In genomic region chr2:20224191-20224715, GRCh38 we compare ENCODE assay signal across 8 cellular contexts. TPM values are rescaled to one million over a fixed set of nuclear protein-coding genes. Genes with fewer than 3 reads are reported as not detected.
DNase-seq lines count a peak whose midpoint lies in the region; ATAC-seq and TF ChIP-seq lines count a peak whose summit lies in the region.

No MANE protein-coding gene starts in this region.

- H3K9me2 ChIP-seq in GM23338 (ENCODE audit: insufficient read depth) = no peaks in the 10 kb centered on the region

- no peak overlapping the region for H3K27ac Mint-ChIP-seq in GM23338
- H3K27ac Mint-ChIP-seq in stimulated activated memory B cell treated with anti-CD40 and anti-IgM and Interleukin-4, amounts not matched to agents 10 μg/mL and 1 μg/mL and 100 μg/mL, for 72 hours = no peak overlapping the region

- DNase-seq in BJ (ENCODE audit: low read depth) = no peak
- no peak for DNase-seq in GM23338 (ENCODE audit: low spot score)
- DNase-seq in RWPE1 (ENCODE audit: low spot score) = no peak
- no peak for DNase-seq in left cardiac atrium
- no peak for DNase-seq in AG20443 (ENCODE audit: low spot score)
- DNase-seq in activated CD4-positive, alpha-beta T cell treated with anti-CD3 and anti-CD28 coated beads, Interleukin-2, amount 50 U/mL, for 4 hours = no peak

- H2AFZ ChIP-seq in GM23338 = peak overlapping the region; percentile 56; the same call in 1 of the 2 replicates

- H3K9me3 Mint-ChIP-seq in GM23338 = peaks cover 3% of the 10 kb centered on the region; the same call in 1 of the 3 replicates
- H3K9me3 Mint-ChIP-seq in stimulated activated memory B cell treated with anti-CD40 and anti-IgM and Interleukin-4, amounts not matched to agents 10 μg/mL and 1 μg/mL and 100 μg/mL, for 72 hours = no peaks in the 10 kb centered on the region

- peaks cover 21% of the 10 kb centered on the region for H3K4me1 ChIP-seq in GM23338 (ENCODE audit: insufficient read depth)

- peaks cover 12% of the 10 kb centered on the region for H3F3A ChIP-seq in GM23338 (replicated peaks; ENCODE audit: low read depth)

- H3K79me2 ChIP-seq in GM23338 (replicated peaks; ENCODE audit: insufficient read depth) = peaks cover 39% of the 10 kb centered on the region

- H3K4me1 Mint-ChIP-seq in GM23338 = peaks cover 30% of the 10 kb centered on the region
- H3K4me1 Mint-ChIP-seq in stimulated activated memory B cell treated with anti-CD40 and anti-IgM and Interleukin-4, amounts not matched to agents 10 μg/mL and 1 μg/mL and 100 μg/mL, for 72 hours = peaks cover 6% of the 10 kb centered on the region

- TF ChIP-seq CTCF in BJ (IDR thresholded peaks at IDR 0.05; ENCODE audit: insufficient read depth, low read depth, low read length) = no peak
- no peak for TF ChIP-seq CTCF in GM23338 (conservative IDR thresholded peaks at IDR 0.05; ENCODE audit: low read depth in 2 of 2)
- no peak for TF ChIP-seq CTCF in RWPE1 (conservative IDR thresholded peaks at IDR 0.05; ENCODE audit: low read depth)

- CTCF ChIA-PET in BJ (lab: Yijun Ruan, JAX) = interaction anchor here (0.6 to 7.0 kb wide), 9 partner anchors 17 to 209 kb away, joined by 3 to 83 read pairs (median 4); no protein-coding TSS in a partner anchor
- CTCF ChIA-PET in RWPE1 (lab: Yijun Ruan, JAX) = interaction anchor here (0.5 to 2.6 kb wide), 7 partner anchors 14 to 198 kb away, joined by 4 to 12 read pairs (median 4); no protein-coding TSS in a partner anchor

- H3K27me3 ChIP-seq in BJ (ENCODE audit: control insufficient read depth, insufficient read depth, low read length) (no peaks in the 10 kb centered on the region), GM23338 (ENCODE audit: insufficient read depth) (peaks cover 5% of the 10 kb centered on the region; the same call in 1 of the 2 replicates)

- H3K4me3 ChIP-seq in BJ (ENCODE audit: low read depth, low read length) (peak overlapping the region; percentile 60), GM23338 (peak overlapping the region; percentile 85)

- H3K36me3 ChIP-seq in BJ (ENCODE audit: control insufficient read depth, insufficient read depth, low read length) (peaks cover 1% of the 10 kb centered on the region; the same call in 1 of the 2 replicates), GM23338 (ENCODE audit: insufficient read depth) (no peaks in the 10 kb centered on the region)

- H3K36me3 Mint-ChIP-seq in GM23338 (ENCODE audit: low read depth) = peaks cover 13% of the 10 kb centered on the region; the same call in 2 of the 3 replicates
- no peaks in the 10 kb centered on the region for H3K36me3 Mint-ChIP-seq in stimulated activated memory B cell treated with anti-CD40 and anti-IgM and Interleukin-4, amounts not matched to agents 10 μg/mL and 1 μg/mL and 100 μg/mL, for 72 hours

- peaks cover 24% of the 10 kb centered on the region for H3K27me3 Mint-ChIP-seq in GM23338 (ENCODE audit: insufficient read depth, low read depth, poor library complexity)
- H3K27me3 Mint-ChIP-seq in stimulated activated memory B cell treated with anti-CD40 and anti-IgM and Interleukin-4, amounts not matched to agents 10 μg/mL and 1 μg/mL and 100 μg/mL, for 72 hours = peaks cover 65% of the 10 kb centered on the region

- H3K27ac ChIP-seq in GM23338 (ENCODE audit: low read depth) (no peak overlapping the region), RWPE1 (peak overlapping the region; percentile 100)

- intact Hi-C loops in left cardiac atrium (cut with DNase I) = no loop called here

- peaks cover 3% of the 10 kb centered on the region for H4K20me1 ChIP-seq in GM23338 (replicated peaks; ENCODE audit: insufficient read depth)

- ATAC-seq in GM23338 = peak; percentile 4
- ATAC-seq in left cardiac atrium = peak; percentile 32 to 42
- ATAC-seq in stimulated activated memory B cell treated with anti-CD40 and anti-IgM and Interleukin-4, amounts not matched to agents 10 μg/mL and 1 μg/mL and 100 μg/mL, for 72 hours = peak; percentile 26
- ATAC-seq in GM19452 (IDR thresholded peaks at IDR 0.05; ENCODE audit: unreplicated experiment) = no peak

- peak overlapping the region; percentile 94 for H3K4me2 ChIP-seq in GM23338

- POLR2A ChIA-PET in BJ (lab: Charles Lee) (no interaction called here), RWPE1 (lab: Yijun Ruan, JAX; ENCODE audit: low non-redundant PET) (interaction anchor here (1.4 to 2.0 kb wide), 3 partner anchors 11 to 12 kb away, joined by 4 to 10 read pairs (median 6); no protein-coding TSS in a partner anchor)

- peak overlapping the region; percentile 66; the same call in 2 of the 3 replicates for H3K4me3 Mint-ChIP-seq in GM23338
- H3K4me3 Mint-ChIP-seq in stimulated activated memory B cell treated with anti-CD40 and anti-IgM and Interleukin-4, amounts not matched to agents 10 μg/mL and 1 μg/mL and 100 μg/mL, for 72 hours = no peak overlapping the region

TF ChIP-seq in GM23338, 12 proteins besides CTCF, POLR2A, EP300 and RAD21:
- TF ChIP-seq EZH2phosphoT487 (IDR thresholded peaks at IDR 0.05; ENCODE audit: unreplicated experiment) (no peak), EZH2 (IDR thresholded peaks at IDR 0.05; ENCODE audit: low read depth, unreplicated experiment) (no peak), JUNB (IDR thresholded peaks at IDR 0.05; ENCODE audit: unreplicated experiment) (no peak), POLR2AphosphoS5 (IDR thresholded peaks at IDR 0.05; ENCODE audit: low read depth) (0 out of 2 replicates have a peak, but pooled peaks have one; percentile 5), STAT1 (IDR thresholded peaks at IDR 0.05; ENCODE audit: unreplicated experiment) (no peak)
- TF ChIP-seq, protein P1, sequence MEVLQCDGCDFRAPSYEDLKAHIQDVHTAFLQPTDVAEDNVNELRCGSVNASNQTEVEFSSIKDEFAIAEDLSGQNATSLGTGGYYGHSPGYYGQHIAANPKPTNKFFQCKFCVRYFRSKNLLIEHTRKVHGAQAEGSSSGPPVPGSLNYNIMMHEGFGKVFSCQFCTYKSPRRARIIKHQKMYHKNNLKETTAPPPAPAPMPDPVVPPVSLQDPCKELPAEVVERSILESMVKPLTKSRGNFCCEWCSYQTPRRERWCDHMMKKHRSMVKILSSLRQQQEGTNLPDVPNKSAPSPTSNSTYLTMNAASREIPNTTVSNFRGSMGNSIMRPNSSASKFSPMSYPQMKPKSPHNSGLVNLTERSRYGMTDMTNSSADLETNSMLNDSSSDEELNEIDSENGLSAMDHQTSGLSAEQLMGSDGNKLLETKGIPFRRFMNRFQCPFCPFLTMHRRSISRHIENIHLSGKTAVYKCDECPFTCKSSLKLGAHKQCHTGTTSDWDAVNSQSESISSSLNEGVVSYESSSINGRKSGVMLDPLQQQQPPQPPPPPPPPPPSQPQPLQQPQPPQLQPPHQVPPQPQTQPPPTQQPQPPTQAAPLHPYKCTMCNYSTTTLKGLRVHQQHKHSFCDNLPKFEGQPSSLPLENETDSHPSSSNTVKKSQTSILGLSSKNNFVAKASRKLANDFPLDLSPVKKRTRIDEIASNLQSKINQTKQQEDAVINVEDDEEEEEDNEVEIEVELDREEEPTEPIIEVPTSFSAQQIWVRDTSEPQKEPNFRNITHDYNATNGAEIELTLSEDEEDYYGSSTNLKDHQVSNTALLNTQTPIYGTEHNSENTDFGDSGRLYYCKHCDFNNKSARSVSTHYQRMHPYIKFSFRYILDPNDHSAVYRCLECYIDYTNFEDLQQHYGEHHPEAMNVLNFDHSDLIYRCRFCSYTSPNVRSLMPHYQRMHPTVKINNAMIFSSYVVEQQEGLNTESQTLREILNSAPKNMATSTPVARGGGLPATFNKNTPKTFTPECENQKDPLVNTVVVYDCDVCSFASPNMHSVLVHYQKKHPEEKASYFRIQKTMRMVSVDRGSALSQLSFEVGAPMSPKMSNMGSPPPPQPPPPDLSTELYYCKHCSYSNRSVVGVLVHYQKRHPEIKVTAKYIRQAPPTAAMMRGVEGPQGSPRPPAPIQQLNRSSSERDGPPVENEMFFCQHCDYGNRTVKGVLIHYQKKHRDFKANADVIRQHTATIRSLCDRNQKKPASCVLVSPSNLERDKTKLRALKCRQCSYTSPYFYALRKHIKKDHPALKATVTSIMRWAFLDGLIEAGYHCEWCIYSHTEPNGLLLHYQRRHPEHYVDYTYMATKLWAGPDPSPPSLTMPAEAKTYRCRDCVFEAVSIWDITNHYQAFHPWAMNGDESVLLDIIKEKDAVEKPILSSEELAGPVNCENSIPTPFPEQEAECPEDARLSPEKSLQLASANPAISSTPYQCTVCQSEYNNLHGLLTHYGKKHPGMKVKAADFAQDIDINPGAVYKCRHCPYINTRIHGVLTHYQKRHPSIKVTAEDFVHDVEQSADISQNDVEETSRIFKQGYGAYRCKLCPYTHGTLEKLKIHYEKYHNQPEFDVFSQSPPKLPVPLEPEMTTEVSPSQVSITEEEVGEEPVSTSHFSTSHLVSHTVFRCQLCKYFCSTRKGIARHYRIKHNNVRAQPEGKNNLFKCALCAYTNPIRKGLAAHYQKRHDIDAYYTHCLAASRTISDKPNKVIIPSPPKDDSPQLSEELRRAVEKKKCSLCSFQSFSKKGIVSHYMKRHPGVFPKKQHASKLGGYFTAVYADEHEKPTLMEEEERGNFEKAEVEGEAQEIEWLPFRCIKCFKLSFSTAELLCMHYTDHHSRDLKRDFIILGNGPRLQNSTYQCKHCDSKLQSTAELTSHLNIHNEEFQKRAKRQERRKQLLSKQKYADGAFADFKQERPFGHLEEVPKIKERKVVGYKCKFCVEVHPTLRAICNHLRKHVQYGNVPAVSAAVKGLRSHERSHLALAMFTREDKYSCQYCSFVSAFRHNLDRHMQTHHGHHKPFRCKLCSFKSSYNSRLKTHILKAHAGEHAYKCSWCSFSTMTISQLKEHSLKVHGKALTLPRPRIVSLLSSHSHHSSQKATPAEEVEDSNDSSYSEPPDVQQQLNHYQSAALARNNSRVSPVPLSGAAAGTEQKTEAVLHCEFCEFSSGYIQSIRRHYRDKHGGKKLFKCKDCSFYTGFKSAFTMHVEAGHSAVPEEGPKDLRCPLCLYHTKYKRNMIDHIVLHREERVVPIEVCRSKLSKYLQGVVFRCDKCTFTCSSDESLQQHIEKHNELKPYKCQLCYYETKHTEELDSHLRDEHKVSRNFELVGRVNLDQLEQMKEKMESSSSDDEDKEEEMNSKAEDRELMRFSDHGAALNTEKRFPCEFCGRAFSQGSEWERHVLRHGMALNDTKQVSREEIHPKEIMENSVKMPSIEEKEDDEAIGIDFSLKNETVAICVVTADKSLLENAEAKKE (CRISPR knock-in tag; IDR thresholded peaks at IDR 0.05) = no peak
TF ChIP-seq in GM23338: peak in this region for 1.

RNA-seq across cellular contexts. Expression of gene SDC1, which starts 0.7 kb away (rescaled TPM):
- 32.0 and 42.0 TPM in 2 replicates for polyA plus RNA-seq in BJ (2011; rRNA removed)
- 12.0 and 23.1 TPM in 2 replicates for polyA minus RNA-seq in BJ (2011; rRNA and poly(A)+ RNA removed)
- 40.6 and 43.0 TPM in 2 replicates for total RNA-seq in GM23338 (2014; rRNA removed; shearing (Covaris generic))
- polyA plus RNA-seq in GM23338 (2016; fragmentation: Nextera tagmentation; extraction: Ambion mirVana) = 16.1 and 16.6 TPM in 2 replicates
- total RNA-seq in left cardiac atrium = under 1 TPM; 0.21 to 0.50 TPM

Comparison
In these comparisons a context has a peak if more than half of its experiments do, and no peak if none do; other contexts are left out.
1. RNA of gene SDC1, which starts 0.7 kb away (total RNA-seq): 40.6 to 43.0 TPM in GM23338; 0.21 to 0.50 TPM in left cardiac atrium; every median in the first group is over 10 times any median in the second.